1 cellular context compared by ENCODE assay signal in the genomic region with DNA sequence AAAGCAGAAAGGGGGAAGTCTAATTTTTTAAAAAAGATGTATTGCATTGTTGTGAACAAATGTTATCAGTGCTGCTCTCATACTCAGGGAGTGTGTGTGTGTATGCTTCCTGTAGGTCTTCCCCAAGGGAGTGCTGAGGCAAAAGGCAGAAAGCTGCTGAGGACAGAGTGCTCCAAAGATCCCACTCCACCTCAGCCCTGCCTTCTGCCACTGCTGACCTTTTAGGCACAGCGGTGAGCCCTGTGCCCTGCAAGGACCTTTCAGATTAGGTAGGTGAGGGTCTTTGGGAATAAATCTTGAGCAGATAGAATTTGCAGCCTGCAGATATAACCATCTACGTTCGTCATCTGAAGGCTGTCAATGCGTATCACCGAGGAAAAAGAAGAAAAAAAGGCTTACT.
TF ChIP-seq lines count a peak whose summit lies in the region.

No MANE protein-coding gene starts in this region.

TF ChIP-seq in WTC11, 78 proteins besides CTCF, POLR2A, EP300 and RAD21 (continued from another document):
- TF ChIP-seq, protein P1, sequence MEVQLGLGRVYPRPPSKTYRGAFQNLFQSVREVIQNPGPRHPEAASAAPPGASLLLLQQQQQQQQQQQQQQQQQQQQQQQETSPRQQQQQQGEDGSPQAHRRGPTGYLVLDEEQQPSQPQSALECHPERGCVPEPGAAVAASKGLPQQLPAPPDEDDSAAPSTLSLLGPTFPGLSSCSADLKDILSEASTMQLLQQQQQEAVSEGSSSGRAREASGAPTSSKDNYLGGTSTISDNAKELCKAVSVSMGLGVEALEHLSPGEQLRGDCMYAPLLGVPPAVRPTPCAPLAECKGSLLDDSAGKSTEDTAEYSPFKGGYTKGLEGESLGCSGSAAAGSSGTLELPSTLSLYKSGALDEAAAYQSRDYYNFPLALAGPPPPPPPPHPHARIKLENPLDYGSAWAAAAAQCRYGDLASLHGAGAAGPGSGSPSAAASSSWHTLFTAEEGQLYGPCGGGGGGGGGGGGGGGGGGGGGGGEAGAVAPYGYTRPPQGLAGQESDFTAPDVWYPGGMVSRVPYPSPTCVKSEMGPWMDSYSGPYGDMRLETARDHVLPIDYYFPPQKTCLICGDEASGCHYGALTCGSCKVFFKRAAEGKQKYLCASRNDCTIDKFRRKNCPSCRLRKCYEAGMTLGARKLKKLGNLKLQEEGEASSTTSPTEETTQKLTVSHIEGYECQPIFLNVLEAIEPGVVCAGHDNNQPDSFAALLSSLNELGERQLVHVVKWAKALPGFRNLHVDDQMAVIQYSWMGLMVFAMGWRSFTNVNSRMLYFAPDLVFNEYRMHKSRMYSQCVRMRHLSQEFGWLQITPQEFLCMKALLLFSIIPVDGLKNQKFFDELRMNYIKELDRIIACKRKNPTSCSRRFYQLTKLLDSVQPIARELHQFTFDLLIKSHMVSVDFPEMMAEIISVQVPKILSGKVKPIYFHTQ (CRISPR knock-in tag; IDR thresholded peaks at IDR 0.05), result no peak
- TF ChIP-seq JUN (CRISPR knock-in tag; IDR thresholded peaks at IDR 0.05) (no peak), ZNF671 (CRISPR knock-in tag; IDR thresholded peaks at IDR 0.05) (no peak), ZNF396 (CRISPR knock-in tag; IDR thresholded peaks at IDR 0.05; ENCODE audit: borderline replicate concordance) (no peak), ATF1 (CRISPR knock-in tag; IDR thresholded peaks at IDR 0.05) (no peak), ZNF219 (CRISPR knock-in tag; IDR thresholded peaks at IDR 0.05; ENCODE audit: borderline replicate concordance) (no peak), ETV6 (CRISPR knock-in tag; IDR thresholded peaks at IDR 0.05) (no peak), HMGA2 (CRISPR knock-in tag; IDR thresholded peaks at IDR 0.05) (no peak), GRHL2 (CRISPR knock-in tag; IDR thresholded peaks at IDR 0.05; ENCODE audit: insufficient replicate concordance, severe bottlenecking) (no peak), NR1H2 (CRISPR knock-in tag; IDR thresholded peaks at IDR 0.05) (no peak), ZNF416 (CRISPR knock-in tag; IDR thresholded peaks at IDR 0.05) (no peak), NFYB (CRISPR knock-in tag; conservative IDR thresholded peaks at IDR 0.05; ENCODE audit: low read depth) (no peak), SOX15 (CRISPR knock-in tag; IDR thresholded peaks at IDR 0.05) (no peak)
- TF ChIP-seq, protein P2, sequence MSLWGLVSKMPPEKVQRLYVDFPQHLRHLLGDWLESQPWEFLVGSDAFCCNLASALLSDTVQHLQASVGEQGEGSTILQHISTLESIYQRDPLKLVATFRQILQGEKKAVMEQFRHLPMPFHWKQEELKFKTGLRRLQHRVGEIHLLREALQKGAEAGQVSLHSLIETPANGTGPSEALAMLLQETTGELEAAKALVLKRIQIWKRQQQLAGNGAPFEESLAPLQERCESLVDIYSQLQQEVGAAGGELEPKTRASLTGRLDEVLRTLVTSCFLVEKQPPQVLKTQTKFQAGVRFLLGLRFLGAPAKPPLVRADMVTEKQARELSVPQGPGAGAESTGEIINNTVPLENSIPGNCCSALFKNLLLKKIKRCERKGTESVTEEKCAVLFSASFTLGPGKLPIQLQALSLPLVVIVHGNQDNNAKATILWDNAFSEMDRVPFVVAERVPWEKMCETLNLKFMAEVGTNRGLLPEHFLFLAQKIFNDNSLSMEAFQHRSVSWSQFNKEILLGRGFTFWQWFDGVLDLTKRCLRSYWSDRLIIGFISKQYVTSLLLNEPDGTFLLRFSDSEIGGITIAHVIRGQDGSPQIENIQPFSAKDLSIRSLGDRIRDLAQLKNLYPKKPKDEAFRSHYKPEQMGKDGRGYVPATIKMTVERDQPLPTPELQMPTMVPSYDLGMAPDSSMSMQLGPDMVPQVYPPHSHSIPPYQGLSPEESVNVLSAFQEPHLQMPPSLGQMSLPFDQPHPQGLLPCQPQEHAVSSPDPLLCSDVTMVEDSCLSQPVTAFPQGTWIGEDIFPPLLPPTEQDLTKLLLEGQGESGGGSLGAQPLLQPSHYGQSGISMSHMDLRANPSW (CRISPR knock-in tag; conservative IDR thresholded peaks at IDR 0.05; ENCODE audit: low read depth), result no peak
- TF ChIP-seq, protein P3, sequence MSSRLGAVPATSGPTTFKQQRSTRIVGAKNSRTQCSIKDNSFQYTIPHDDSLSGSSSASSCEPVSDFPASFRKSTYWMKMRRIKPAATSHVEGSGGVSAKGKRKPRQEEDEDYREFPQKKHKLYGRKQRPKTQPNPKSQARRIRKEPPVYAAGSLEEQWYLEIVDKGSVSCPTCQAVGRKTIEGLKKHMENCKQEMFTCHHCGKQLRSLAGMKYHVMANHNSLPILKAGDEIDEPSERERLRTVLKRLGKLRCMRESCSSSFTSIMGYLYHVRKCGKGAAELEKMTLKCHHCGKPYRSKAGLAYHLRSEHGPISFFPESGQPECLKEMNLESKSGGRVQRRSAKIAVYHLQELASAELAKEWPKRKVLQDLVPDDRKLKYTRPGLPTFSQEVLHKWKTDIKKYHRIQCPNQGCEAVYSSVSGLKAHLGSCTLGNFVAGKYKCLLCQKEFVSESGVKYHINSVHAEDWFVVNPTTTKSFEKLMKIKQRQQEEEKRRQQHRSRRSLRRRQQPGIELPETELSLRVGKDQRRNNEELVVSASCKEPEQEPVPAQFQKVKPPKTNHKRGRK (CRISPR knock-in tag; IDR thresholded peaks at IDR 0.05; ENCODE audit: borderline replicate concordance), result no peak
